Comparison of ENCODE assay signal across 8 cellular contexts in genomic region chr6:108581237-108581931, GRCh38. TPM values are rescaled to one million over a fixed set of nuclear protein-coding genes. Genes with fewer than 3 reads are reported as not detected.
DNase-seq lines count a peak whose midpoint lies in the region; FAIRE-seq and TF ChIP-seq lines count a peak whose summit lies in the region.

No MANE protein-coding gene starts in this region.

- H3K36me3 ChIP-seq in CD4-positive, alpha-beta memory T cell (ENCODE audit: insufficient read depth, low read length): no peaks in the 10 kb centered on the region

- peak overlapping the region; percentile 1 to 17 for H3K4me3 ChIP-seq in CD4-positive, alpha-beta memory T cell (ENCODE audit: low read length in 2 of 2)
- peak overlapping the region; percentile 1 to 6 for H3K4me3 ChIP-seq in cardiac fibroblast (replicated peaks in 1 of 2; ENCODE audit: low read depth in 2 of 2, low read length in 2 of 2)

- no peak overlapping the region for H3K27ac ChIP-seq in CD4-positive, alpha-beta memory T cell (ENCODE audit: low read depth, low read length)

- intact Hi-C loops in CD4-positive, alpha-beta memory T cell (cut with micrococcal nuclease): loop anchor here (2.0 kb wide), 1 partner anchor 17 kb away; no protein-coding TSS in a partner anchor

- no peak for FAIRE-seq in frontal cortex (lab: Jason Lieb, UNC)

- no peaks in the 10 kb centered on the region for H3K27me3 Mint-ChIP-seq in CD4-positive, alpha-beta memory T cell
- no peaks in the 10 kb centered on the region for H3K27me3 Mint-ChIP-seq in mesothelial cell of epicardium (ENCODE audit: low read depth)

- CTCF ChIA-PET in CD4-positive, alpha-beta memory T cell (lab: Charles Lee; ENCODE audit: partially characterized antibody): no interaction called here

- peaks cover 0 to 6% of the 10 kb centered on the region in 2 donors for H3K36me3 Mint-ChIP-seq in CD4-positive, alpha-beta memory T cell
- peaks cover 10% of the 10 kb centered on the region for H3K36me3 Mint-ChIP-seq in mesothelial cell of epicardium

- peak overlapping the region; percentile 73 to 94 (median 87) for H3K27ac Mint-ChIP-seq in CD4-positive, alpha-beta memory T cell
- H3K27ac Mint-ChIP-seq in mesothelial cell of epicardium: peak overlapping the region; percentile 85

- H3K4me1 Mint-ChIP-seq in CD4-positive, alpha-beta memory T cell: peaks cover 50 to 80% (median 66%) of the 10 kb centered on the region in 4 donors
- H3K4me1 Mint-ChIP-seq in mesothelial cell of epicardium: peaks cover 90% of the 10 kb centered on the region

- peak overlapping the region; percentile 47 to 84 (median 78) for H3K4me3 Mint-ChIP-seq in CD4-positive, alpha-beta memory T cell
- peak overlapping the region; percentile 8 for H3K4me3 Mint-ChIP-seq in mesothelial cell of epicardium

- H3K27me3 ChIP-seq in CD4-positive, alpha-beta memory T cell (ENCODE audit: insufficient read depth, low read length): no peaks in the 10 kb centered on the region

- TF ChIP-seq CTCF in cardiac fibroblast (IDR thresholded peaks at IDR 0.05; ENCODE audit: low read depth, low read length): no peak
- TF ChIP-seq CTCF in mesothelial cell of epicardium (IDR thresholded peaks at IDR 0.05; ENCODE audit: unreplicated experiment): no peak

- no peaks in the 10 kb centered on the region for H3K9me3 Mint-ChIP-seq in CD4-positive, alpha-beta memory T cell
- H3K9me3 Mint-ChIP-seq in mesothelial cell of epicardium: no peaks in the 10 kb centered on the region

- H3K9me3 ChIP-seq in CD4-positive, alpha-beta memory T cell (ENCODE audit: control insufficient read depth in 1 of 2, low read length in 2 of 2): no peaks in the 10 kb centered on the region

- peak in 2 of 5 donors; percentile 17 to 38 for DNase-seq in CD4-positive, alpha-beta memory T cell
- DNase-seq in NCI-H2171 (lab: John Stamatoyannopoulos, UW) (peak; percentile 65), cardiac fibroblast (ENCODE audit: low read depth in 2 of 2) (peak; percentile 91 to 96), mesothelial cell of epicardium (ENCODE audit: low spot score in 2 of 2, unreplicated experiment in 2 of 2) (peak in 1 of 2 experiments; percentile 80), globus pallidus (ENCODE audit: low spot score) (no peak), HK-2 (ENCODE audit: unreplicated experiment) (no peak), frontal cortex (ENCODE audit: low spot score in 2 of 2) (no peak)
- no peak for DNase-seq in stimulated activated naive CD4-positive, alpha-beta T cell (lab: John Stamatoyannopoulos, UW)

- peaks cover 66% of the 10 kb centered on the region for H3K4me1 ChIP-seq in CD4-positive, alpha-beta memory T cell (ENCODE audit: insufficient read depth, low read length)

- POLR2A ChIA-PET in CD4-positive, alpha-beta memory T cell (lab: Charles Lee; ENCODE audit: partially characterized antibody): interaction anchor here (0.6 kb wide), 1 partner anchor 15 kb away, joined by 3 read pairs; no protein-coding TSS in a partner anchor

RNA-seq across cellular contexts. Expression of gene FOXO3, which starts 20.7 kb away (rescaled TPM):
- total RNA-seq in CD4-positive, alpha-beta memory T cell: 10 to 100 TPM; 26.4 to 27.0 TPM
- polyA plus RNA-seq in CD4-positive, alpha-beta memory T cell: 10 to 100 TPM; 18.3 to 23.7 TPM
- total RNA-seq in mesothelial cell of epicardium (56.6 to 58.3 TPM (median 57.9 TPM) in 3 replicates), frontal cortex (40.4 TPM)

Comparison
In these comparisons a context has a peak if more than half of its experiments do, and no peak if none do; other contexts are left out.
1. DNase-seq: peak in NCI-H2171 (single experiment) and cardiac fibroblast (2 of 2); none in globus pallidus (single experiment), stimulated activated naive CD4-positive, alpha-beta T cell (0 of 6), HK-2 (single experiment) and frontal cortex (0 of 2).